Comparison of ENCODE assay signal across 28 cellular contexts in genomic region chr9:74795081-74795480, GRCh38.
"Had no signal": no experiment of that assay in that cellular context is flagged by ENCODE, and none has a peak within 500 bp of the region (broad histone marks: within the 10 kb centered on the region; RNA-seq: fewer than 3 reads in every experiment).

No MANE protein-coding gene starts in this region.

- H3K27me3 ChIP-seq: colonic mucosa, esophagus muscularis mucosa, esophagus squamous epithelium, foreskin keratinocyte, gastrocnemius medialis, gastroesophageal sphincter, heart left ventricle, heart right ventricle had no signal

- ATAC-seq: esophagus mucosa, foreskin keratinocyte, gastrocnemius medialis, gastroesophageal sphincter, heart left ventricle, heart right ventricle had no signal

- H3K4me3 ChIP-seq: colonic mucosa, coronary artery, dorsolateral prefrontal cortex, esophagus muscularis mucosa, esophagus squamous epithelium, gastrocnemius medialis, gastroesophageal sphincter, heart left ventricle, heart right ventricle had no signal

- DNase-seq: colonic mucosa; cortex of kidney; dermis blood vessel endothelial cell; dorsolateral prefrontal cortex; effector CD4-positive, alpha-beta T cell; effector CD8-positive, alpha-beta T cell; effector memory CD4-positive, alpha-beta T cell; effector memory CD8-positive, alpha-beta T cell; endodermal cell; erythroblast; esophagus squamous epithelium; foreskin fibroblast; foreskin melanocyte; gastrocnemius medialis; glutamatergic neuron; head of caudate nucleus; heart left ventricle; heart right ventricle had no signal

- H3K9me3 ChIP-seq: colonic mucosa, esophagus muscularis mucosa, esophagus squamous epithelium, gastrocnemius medialis, gastroesophageal sphincter, heart left ventricle, heart right ventricle had no signal

- H3K27ac ChIP-seq: colonic mucosa, coronary artery, dorsolateral prefrontal cortex, epithelial cell of prostate, esophagus muscularis mucosa, esophagus squamous epithelium, foreskin keratinocyte, gastrocnemius medialis, gastroesophageal sphincter, heart left ventricle, heart right ventricle had no signal

- H3K36me3 ChIP-seq: colonic mucosa, esophagus muscularis mucosa, esophagus squamous epithelium, gastrocnemius medialis, gastroesophageal sphincter, heart left ventricle, heart right ventricle had no signal

- H3K4me1 ChIP-seq: colonic mucosa, esophagus muscularis mucosa, esophagus squamous epithelium, gastrocnemius medialis, gastroesophageal sphincter, heart left ventricle, heart right ventricle had no signal

- FAIRE-seq: colon, endometrium, endothelial cell of umbilical vein, frontal cortex had no signal
